Comparison of ENCODE assay signal across 5 cellular contexts in the genomic region with DNA sequence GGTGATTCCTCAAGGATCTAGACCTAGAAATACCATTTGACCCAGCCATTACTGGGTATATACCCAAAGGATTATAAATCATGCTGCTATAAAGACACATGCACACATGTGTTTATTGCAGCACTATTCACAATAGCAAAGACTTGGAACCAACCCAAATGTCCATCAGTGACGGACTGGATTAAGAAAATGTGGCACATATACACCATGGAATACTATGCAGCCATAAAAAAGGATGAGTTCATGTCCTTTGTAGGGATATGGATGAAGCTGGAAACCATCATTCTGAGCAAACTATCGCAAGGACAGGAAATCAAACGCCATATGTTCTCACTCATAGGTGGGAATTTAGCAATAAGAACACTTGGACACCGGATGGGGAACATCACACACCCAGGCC. TPM values are rescaled to one million over a fixed set of nuclear protein-coding genes. Genes with fewer than 3 reads are reported as not detected.
"Had no signal": no experiment of that assay in that cellular context is flagged by ENCODE, and none has a peak within 500 bp of the region (broad histone marks: within the 10 kb centered on the region; RNA-seq: fewer than 3 reads in every experiment).

No MANE protein-coding gene starts in this region.

RNA-seq across cellular contexts. Expression of gene PATE4, which starts 32.2 kb away (rescaled TPM):
- total RNA-seq: HepG2, HT-29, HT1080, IMR-90 had no signal
- polyA plus RNA-seq: HepG2, IgD-negative memory B cell, IMR-90 had no signal

RNA-seq across cellular contexts. Expression of gene DDX25, which starts 39.0 kb away (rescaled TPM):
- total RNA-seq: HT-29, HT1080 had no signal
- polyA plus RNA-seq: IMR-90 had no signal
